In genomic region chr12:12007001-12007712, GRCh38 we compare ENCODE assay signal across 13 cellular contexts.
DNase-seq lines count a peak whose midpoint lies in the region; TF ChIP-seq lines count a peak whose summit lies in the region.
"Had no signal": no experiment of that assay in that cellular context is flagged by ENCODE, and none has a peak within 500 bp of the region (broad histone marks: within the 10 kb centered on the region; RNA-seq: fewer than 3 reads in every experiment).

No MANE protein-coding gene starts in this region.

- no peak for TF ChIP-seq CTCF in breast epithelium (IDR thresholded peaks at IDR 0.05)

- H3K4me3 ChIP-seq in breast epithelium = no peak overlapping the region

- intact Hi-C loops in cardiac septum (cut with DNase I) = no loop called here
- intact Hi-C loops in breast epithelium (cut with DNase I; ENCODE audit: low total_unique reads) = no loop called here

- no peaks in the 10 kb centered on the region for H3K9me3 ChIP-seq in breast epithelium

- no peaks in the 10 kb centered on the region for H3K27me3 ChIP-seq in breast epithelium

- H3K4me1 ChIP-seq in breast epithelium = peaks cover 0 to 7% of the 10 kb centered on the region in 2 donors

- TF ChIP-seq POLR2A in breast epithelium (IDR thresholded peaks at IDR 0.05) = no peak

- no peaks in the 10 kb centered on the region for H3K36me3 ChIP-seq in breast epithelium

- H3K27ac ChIP-seq in breast epithelium = no peak overlapping the region
- H3K27ac ChIP-seq: VCaP had no signal

- DNase-seq in EL (peak; percentile 87), RPMI7951 (ENCODE audit: low read depth) (peak; percentile 96), NCI-H2227 treated with DMSO at 0.1 percent for 48 hours (lab: John Stamatoyannopoulos, UW) (no peak), SKM-1 (lab: John Stamatoyannopoulos, UW; ENCODE audit: unreplicated experiment) (no peak), cardiac septum (ENCODE audit: low spot score) (no peak), breast epithelium (ENCODE audit: low spot score in 2 of 2) (no peak)
- DNase-seq in activated effector memory CD4-positive, alpha-beta T cell treated with Interleukin-2 at 50 U/mL for 16 hours = peak; percentile 52
- peak; percentile 88 for DNase-seq in stimulated activated CD4-positive, alpha-beta T cell treated with anti-CD3 and anti-CD28 coated beads, Interleukin-15, amount 100 ng/mL, for 24 hours
- DNase-seq: foreskin fibroblast, GOT3, MM.1S, nucleus accumbens had no signal

Comparison
In these comparisons a context has a peak if more than half of its experiments do, and no peak if none do; other contexts are left out.
1. DNase-seq: peak in EL (single experiment), RPMI7951 (single experiment), activated effector memory CD4-positive, alpha-beta T cell treated with Interleukin-2 at 50 U/mL for 16 hours (single experiment) and stimulated activated CD4-positive, alpha-beta T cell treated with anti-CD3 and anti-CD28 coated beads, Interleukin-15, amount 100 ng/mL, for 24 hours (single experiment); none in NCI-H2227 treated with DMSO at 0.1 percent for 48 hours (single experiment), SKM-1 (single experiment), cardiac septum (single experiment) and breast epithelium (0 of 2).